8 cellular contexts compared by ENCODE assay signal in the genomic region with DNA sequence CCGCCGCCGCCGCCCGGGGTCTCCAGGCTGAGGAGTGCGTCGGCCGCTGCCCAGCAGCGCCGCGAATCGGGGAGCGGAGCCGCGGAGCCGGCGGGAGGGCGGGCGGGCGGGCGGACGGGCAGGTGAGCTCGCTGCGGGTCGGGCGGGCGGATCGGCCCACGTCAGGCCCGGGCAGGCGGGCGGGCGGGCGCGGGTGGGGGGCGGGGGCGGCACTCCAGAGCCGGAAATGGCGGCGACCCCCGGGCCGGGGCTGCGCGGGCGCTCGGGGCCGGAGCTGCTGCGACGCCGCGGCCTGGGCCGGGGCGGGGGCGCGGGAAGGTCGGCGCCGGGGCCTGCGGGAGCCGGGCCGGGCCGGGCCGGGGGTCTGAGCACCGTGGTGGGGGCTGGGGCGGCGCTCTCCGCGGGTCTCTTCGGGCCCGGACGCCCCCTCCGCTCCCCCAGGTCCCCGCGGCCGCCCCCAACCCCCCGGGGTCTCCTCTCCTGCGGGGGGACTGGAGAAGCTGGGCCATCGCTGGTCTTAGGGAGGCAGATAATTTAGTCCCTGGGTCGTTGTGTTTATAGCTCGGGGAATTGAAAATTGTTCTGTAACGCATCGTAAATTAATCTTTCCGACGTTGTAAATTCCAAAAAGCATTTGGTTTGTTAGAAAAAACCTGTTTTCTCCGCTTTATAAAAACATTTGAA. TPM values are rescaled to one million over a fixed set of nuclear protein-coding genes. Genes with fewer than 3 reads are reported as not detected.
A peak's percentile ranks its signal among the peaks of the same experiment; 100 is the strongest.
DNase-seq lines count a peak whose midpoint lies in the region; ATAC-seq and TF ChIP-seq lines count a peak whose summit lies in the region.

No MANE protein-coding gene starts in this region.

- POLR2A ChIA-PET in HCT116 (lab: Charles Lee), result interaction anchor here (1.8 kb wide), 1 partner anchor 30 kb away, joined by 4 read pairs; a partner anchor contains a TSS

- H3K4me2 ChIP-seq in DOHH2 (ENCODE audit: low read length), result peak overlapping the region; percentile 96
- peak overlapping the region; percentile 97 for H3K4me2 ChIP-seq in HCT116 (ENCODE audit: low read length)

- H4K20me1 ChIP-seq in DOHH2 (ENCODE audit: control insufficient read depth, insufficient read depth, low read depth, low read length) (peaks cover 25% of the 10 kb centered on the region), HCT116 (ENCODE audit: insufficient read depth) (peaks cover 14% of the 10 kb centered on the region; the same call in 1 of the 2 replicates)

- no peak overlapping the region for H2AFZ ChIP-seq in HCT116 (ENCODE audit: low read depth, low read length, poor library complexity, severe bottlenecking)

- DNase-seq in HCT116 (ENCODE audit: low read depth, low spot score), result no peak
- no peak for DNase-seq in iPS-NIHi7 (ENCODE audit: extremely low spot score)
- no peak for DNase-seq in kidney glomerular epithelial cell (lab: John Stamatoyannopoulos, UW)

- TF ChIP-seq RAD21 in HCT116 (IDR thresholded peaks at IDR 0.05; ENCODE audit: low read depth), result no peak

- CTCF ChIA-PET in HCT116 (lab: Charles Lee), result no interaction called here

- no peaks in the 10 kb centered on the region for H3K9me3 ChIP-seq in DOHH2 (ENCODE audit: control insufficient read depth, insufficient read depth, low read length)
- no peaks in the 10 kb centered on the region for H3K9me3 ChIP-seq in HCT116 (ENCODE audit: control insufficient read depth in 1 of 2, insufficient read depth in 1 of 2, low read depth in 1 of 2, low read length in 2 of 2)
- no peaks in the 10 kb centered on the region for H3K9me3 ChIP-seq in iPS-15b (ENCODE audit: control insufficient read depth, insufficient read depth, low read length)
- H3K9me3 ChIP-seq in stomach smooth muscle (ENCODE audit: control insufficient read depth in 2 of 2, low read length in 2 of 2), result no peaks in the 10 kb centered on the region

- peak overlapping the region; percentile 79 for H3K4me3 ChIP-seq in DOHH2 (ENCODE audit: low read length)
- H3K4me3 ChIP-seq in HCT116 (replicated peaks in 1 of 2; ENCODE audit: low read depth in 1 of 2, low read length in 2 of 2), result peak overlapping the region; percentile 74 to 86
- peak overlapping the region; percentile 60 for H3K4me3 ChIP-seq in WI38 (ENCODE audit: low read depth, low read length)
- peak overlapping the region; percentile 30 for H3K4me3 ChIP-seq in iPS-15b (ENCODE audit: low read depth, low read length)
- peak overlapping the region; percentile 71 to 77 for H3K4me3 ChIP-seq in stomach smooth muscle (ENCODE audit: low read length in 2 of 2)

- H3F3A ChIP-seq in DOHH2 (ENCODE audit: control insufficient read depth, insufficient read depth), result peaks cover 14% of the 10 kb centered on the region

- BruUV-seq in HCT116 (replicated peaks; lab: Mats Ljungman, UMichigan), result no TSS peak

- H3K9me2 ChIP-seq in DOHH2 (replicated peaks; ENCODE audit: control insufficient read depth, low read length) (no peaks in the 10 kb centered on the region), HCT116 (ENCODE audit: insufficient read depth) (no peaks in the 10 kb centered on the region)

- TF ChIP-seq CTCF in DOHH2 (IDR thresholded peaks at IDR 0.05; ENCODE audit: low read depth, low read length, poor library complexity, severe bottlenecking) (no peak), HCT116 (IDR thresholded peaks at IDR 0.05 in 2 of 3, conservative IDR thresholded peaks at IDR 0.05 in 1 of 3; ENCODE audit: borderline replicate concordance in 1 of 3, insufficient read depth in 1 of 3, low read depth in 2 of 3, low read length in 2 of 3) (no peak), WI38 (IDR thresholded peaks at IDR 0.05; ENCODE audit: low read depth, low read length) (no peak)

- H3K27ac ChIP-seq in DOHH2 (ENCODE audit: low read depth, low read length) (peak overlapping the region; percentile 56), HCT116 (ENCODE audit: low read depth, low read length) (peak overlapping the region; percentile 62), stomach smooth muscle (ENCODE audit: low read length) (peak overlapping the region; percentile 31)

- H3K9ac ChIP-seq in HCT116 (ENCODE audit: low read length) (peak overlapping the region; percentile 84), iPS-15b (ENCODE audit: low read depth, low read length) (no peak overlapping the region), stomach smooth muscle (ENCODE audit: low read length in 2 of 2) (peak overlapping the region; percentile 37 to 81)

- peak; percentile 3; the same call in 1 of the 2 replicates for ATAC-seq in HCT116
- no peak for ATAC-seq in activated CD4-positive, CD25-positive, alpha-beta regulatory T cell treated with anti-CD3 and anti-CD28 coated beads, Interleukin-2, amount 50 U/mL, for 24 hours

- no peak for TF ChIP-seq POLR2A in HCT116 (IDR thresholded peaks at IDR 0.05; ENCODE audit: borderline replicate concordance, extremely low read depth, insufficient read depth, insufficient read length)

- RAD21 ChIA-PET in HCT116 (lab: Charles Lee; ENCODE audit: low non-redundant PET in 1 of 2, low total read pairs in 2 of 2, uncharacterized antibody in 2 of 2, unreplicated experiment in 2 of 2), result no interaction called here

- H3K4me1 ChIP-seq in DOHH2 (ENCODE audit: control insufficient read depth, low read length) (peaks cover 28% of the 10 kb centered on the region), HCT116 (ENCODE audit: control insufficient read depth in 1 of 2, insufficient read depth in 2 of 2, low read length in 2 of 2) (peaks cover 11 to 35% of the 10 kb centered on the region in 2 experiments; a peak in 3 of 4 replicates), iPS-15b (ENCODE audit: control insufficient read depth, insufficient read depth, low read length) (peaks cover 3% of the 10 kb centered on the region), stomach smooth muscle (ENCODE audit: control insufficient read depth, insufficient read depth, low read length) (peaks cover 23% of the 10 kb centered on the region)

- H3K27me3 ChIP-seq in DOHH2 (ENCODE audit: control insufficient read depth, low read length), result no peaks in the 10 kb centered on the region
- no peaks in the 10 kb centered on the region for H3K27me3 ChIP-seq in HCT116 (ENCODE audit: insufficient read depth, low read length)
- no peaks in the 10 kb centered on the region for H3K27me3 ChIP-seq in iPS-15b (ENCODE audit: control insufficient read depth, insufficient read depth, low read length)
- H3K27me3 ChIP-seq in stomach smooth muscle (ENCODE audit: control insufficient read depth in 1 of 2, insufficient read depth in 2 of 2, low read length in 2 of 2), result no peaks in the 10 kb centered on the region

- peaks cover 27% of the 10 kb centered on the region for H3K36me3 ChIP-seq in DOHH2 (ENCODE audit: control insufficient read depth, low read length)
- peaks cover 8 to 15% of the 10 kb centered on the region in 2 experiments; a peak in 2 of 4 replicates for H3K36me3 ChIP-seq in HCT116 (ENCODE audit: control insufficient read depth in 1 of 2, insufficient read depth in 2 of 2, low read length in 2 of 2)
- peaks cover 12% of the 10 kb centered on the region for H3K36me3 ChIP-seq in iPS-15b (ENCODE audit: control insufficient read depth, insufficient read depth, low read length)
- H3K36me3 ChIP-seq in stomach smooth muscle (ENCODE audit: control insufficient read depth in 2 of 2, insufficient read depth in 2 of 2, low read length in 2 of 2), result peaks cover 8 to 9% of the 10 kb centered on the region in 2 donors

- intact Hi-C loops in HCT116 (cut with micrococcal nuclease), result no loop called here

- H3K79me2 ChIP-seq in DOHH2 (ENCODE audit: control insufficient read depth, low read length) (peaks cover 50% of the 10 kb centered on the region), HCT116 (ENCODE audit: insufficient read depth, low read length) (peaks cover 56% of the 10 kb centered on the region)

TF ChIP-seq in HCT116, 20 proteins besides CTCF, POLR2A, EP300 and RAD21:
- TF ChIP-seq CEBPB (IDR thresholded peaks at IDR 0.05; ENCODE audit: low read depth), result no peak
- peak; percentile 60; the same call in 1 of the 2 replicates for TF ChIP-seq ZFX (IDR thresholded peaks at IDR 0.05)

RNA-seq across cellular contexts. Expression of a gene that starts 0.4 kb away (rescaled TPM):
- total RNA-seq in HCT116 (2021; ENCODE audit: unreplicated experiment), result 38.3 TPM
- 27.0 and 27.6 TPM in 2 replicates for polyA plus RNA-seq in HCT116 (2012)

RNA-seq across cellular contexts. Expression of a gene that starts 30.3 kb away (rescaled TPM):
- 149 TPM for total RNA-seq in HCT116 (2021; ENCODE audit: unreplicated experiment)
- polyA plus RNA-seq in HCT116 (2012), result 105 and 113 TPM in 2 replicates

RNA-seq across cellular contexts. Expression of a gene that starts 34.0 kb away (rescaled TPM):
- not detected for total RNA-seq in HCT116 (2021; ENCODE audit: unreplicated experiment)
- polyA plus RNA-seq in HCT116 (2012), result 0.86 TPM in 1 of 2 replicates, not detected in the other

Comparison
In these comparisons a context has a peak if more than half of its experiments do, and no peak if none do; other contexts are left out.
1. H3K4me3 ChIP-seq: peak in every context shown above with its lines; median percentile 80 in HCT116; 79 in DOHH2; 74 in stomach smooth muscle; 60 in WI38; 30 in iPS-15b.